Comparison of ENCODE assay signal across 21 cellular contexts in genomic region chr11:118799372-118799771, GRCh38.
"Had no signal": no experiment of that assay in that cellular context is flagged by ENCODE, and none has a peak within 500 bp of the region (broad histone marks: within the 10 kb centered on the region; RNA-seq: fewer than 3 reads in every experiment).

No MANE protein-coding gene starts in this region.

- H3K4me3 ChIP-seq: SJSA1, SK-N-MC had no signal

- H3K9me3 ChIP-seq: SJSA1 had no signal

- FAIRE-seq: HepG2, RCC 7860 had no signal

- H3K4me1 ChIP-seq: SJSA1 had no signal

- H3K27me3 ChIP-seq: SJSA1 had no signal

- H3K36me3 ChIP-seq: SJSA1 had no signal

- ATAC-seq: HepG2 had no signal

- DNase-seq: IMR-90, KBM-7, NCI-H1092, NCI-H1436, NCI-H187, NCI-H2029, NCI-H2081 treated with DMSO at 0.1 percent for 48 hours, NCI-H2171, NCI-H226, NCI-H446, NCI-H510A, NCI-H524 treated with DMSO at 0.1 percent for 48 hours, NCI-H69, NCI-H774, Right ventricle myocardium superior, RPMI8226, SIG-M5 had no signal

- H3K27ac ChIP-seq: SJSA1, SK-N-MC had no signal
